In genomic region chr2:15636972-15637785, GRCh38 we compare ENCODE assay signal across 8 cellular contexts. TPM values are rescaled to one million over a fixed set of nuclear protein-coding genes. Genes with fewer than 3 reads are reported as not detected.
A peak's percentile ranks its signal among the peaks of the same experiment; 100 is the strongest.
DNase-seq lines count a peak whose midpoint lies in the region; ATAC-seq and TF ChIP-seq lines count a peak whose summit lies in the region.

No MANE protein-coding gene starts in this region.

- H3K4me3 ChIP-seq in fibroblast of the aortic adventitia (ENCODE audit: low read depth, low read length) (no peak overlapping the region), tibial artery (no peak overlapping the region)

- intact Hi-C loops in tibial artery (cut with DNase I; ENCODE audit: low total_unique reads), result loop anchor here (5.0 kb wide), 1 partner anchor 970 kb away; no protein-coding TSS in a partner anchor

- H3K27me3 ChIP-seq in tibial artery, result no peaks in the 10 kb centered on the region

- H3K36me3 ChIP-seq in tibial artery, result peaks cover 9 to 19% (median 18%) of the 10 kb centered on the region in 3 donors

- in situ Hi-C loops in Caki2 (cut with HindIII; ENCODE audit: low pct_unique_long_range_greater_than_20kb, low sequenced_read_pairs), result loop anchor here (25.0 kb wide), 1 partner anchor 850 kb away; no protein-coding TSS in a partner anchor

- TF ChIP-seq CTCF in fibroblast of the aortic adventitia (IDR thresholded peaks at IDR 0.05; ENCODE audit: insufficient read depth, low read length) (peak; percentile 83), tibial artery (IDR thresholded peaks at IDR 0.05) (peak; percentile 80 to 95)

- H3K27ac ChIP-seq in tibial artery, result peak overlapping the region in 1 of 2 donors; percentile 42

- H3K9me3 ChIP-seq in tibial artery, result no peaks in the 10 kb centered on the region

- DNase-seq in Caki2 (ENCODE audit: low read depth), result peak; percentile 59
- peak; percentile 10 for DNase-seq in NCI-H774 (lab: John Stamatoyannopoulos, UW)
- peak; percentile 38 for DNase-seq in activated T-cell treated with anti-CD3 and anti-CD28 coated beads for 4 hours
- DNase-seq in fibroblast of the aortic adventitia (ENCODE audit: low read depth), result peak; percentile 77
- DNase-seq in occipital lobe (lab: John Stamatoyannopoulos, UW), result peak; percentile 50
- DNase-seq in tibial artery, result peak; percentile 75 to 83

- H3K4me1 ChIP-seq in tibial artery, result peaks cover 0 to 69% (median 31%) of the 10 kb centered on the region in 4 donors

- peak; percentile 95 for ATAC-seq in GM19351 (IDR thresholded peaks at IDR 0.05; ENCODE audit: unreplicated experiment)
- ATAC-seq in HG03378 (IDR thresholded peaks at IDR 0.05; ENCODE audit: unreplicated experiment), result peak; percentile 92

RNA-seq across cellular contexts. Expression of gene DDX1, which starts 45.5 kb away (rescaled TPM):
- 74.4 and 91.0 TPM in 2 replicates for total RNA-seq in Caki2 (2014; rRNA removed; shearing (Covaris generic); ENCODE audit: low replicate concordance)
- total RNA-seq in fibroblast of the aortic adventitia (ENCODE audit: low replicate concordance), result 110 and 114 TPM in 2 replicates
- total RNA-seq in occipital lobe, result 99.7 TPM

Comparison
In these comparisons a context has a peak if more than half of its experiments do, and no peak if none do; other contexts are left out.
1. DNase-seq: peak in every context shown above with its lines; median percentile 79 in tibial artery; 77 in fibroblast of the aortic adventitia; 59 in Caki2; 50 in occipital lobe; 38 in activated T-cell treated with anti-CD3 and anti-CD28 coated beads for 4 hours; 10 in NCI-H774.